ENCODE assay signal across 1 cellular context in the genomic region with DNA sequence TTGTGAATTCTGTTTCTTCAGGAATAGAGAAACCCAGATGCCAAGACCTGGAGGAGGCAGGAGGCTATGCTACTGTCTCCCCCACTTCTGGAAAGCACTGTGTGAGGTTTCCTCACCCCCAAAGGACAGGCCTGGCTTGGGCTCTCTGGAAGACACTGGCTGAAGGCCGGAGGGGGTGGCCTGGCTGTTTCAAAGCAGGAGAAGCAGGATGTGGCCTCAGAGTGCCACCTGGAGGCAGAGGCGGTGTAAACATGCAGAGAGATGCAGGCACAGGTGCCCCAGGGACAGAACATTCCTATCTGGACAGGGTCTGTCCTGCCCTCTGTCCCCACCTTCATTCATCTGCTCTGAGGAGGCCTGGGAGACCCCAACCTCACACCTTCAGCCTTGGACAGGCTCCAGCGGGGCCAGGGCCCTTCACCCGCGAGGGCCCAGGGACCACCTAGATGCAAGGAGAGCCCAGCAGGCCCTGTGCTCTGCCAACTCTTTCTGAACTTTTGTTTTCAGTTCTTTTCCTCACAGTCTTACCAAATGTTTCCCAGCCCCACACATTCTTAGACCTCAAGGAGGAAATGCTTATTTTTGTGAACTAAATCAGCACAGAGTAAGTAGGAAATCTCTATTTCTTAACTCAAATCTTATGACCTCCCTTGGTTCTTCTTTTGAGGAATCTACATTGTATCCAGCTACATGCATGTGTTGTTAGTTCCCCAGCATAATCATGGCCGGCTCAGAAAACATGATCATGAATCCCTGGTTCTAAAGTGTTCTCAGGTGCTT.
TF ChIP-seq lines count a peak whose summit lies in the region.

No MANE protein-coding gene starts in this region.

TF ChIP-seq in HepG2, 621 proteins besides CTCF, POLR2A, EP300 and RAD21 (continued from another document and continues in another):
- TF ChIP-seq, protein P1, sequence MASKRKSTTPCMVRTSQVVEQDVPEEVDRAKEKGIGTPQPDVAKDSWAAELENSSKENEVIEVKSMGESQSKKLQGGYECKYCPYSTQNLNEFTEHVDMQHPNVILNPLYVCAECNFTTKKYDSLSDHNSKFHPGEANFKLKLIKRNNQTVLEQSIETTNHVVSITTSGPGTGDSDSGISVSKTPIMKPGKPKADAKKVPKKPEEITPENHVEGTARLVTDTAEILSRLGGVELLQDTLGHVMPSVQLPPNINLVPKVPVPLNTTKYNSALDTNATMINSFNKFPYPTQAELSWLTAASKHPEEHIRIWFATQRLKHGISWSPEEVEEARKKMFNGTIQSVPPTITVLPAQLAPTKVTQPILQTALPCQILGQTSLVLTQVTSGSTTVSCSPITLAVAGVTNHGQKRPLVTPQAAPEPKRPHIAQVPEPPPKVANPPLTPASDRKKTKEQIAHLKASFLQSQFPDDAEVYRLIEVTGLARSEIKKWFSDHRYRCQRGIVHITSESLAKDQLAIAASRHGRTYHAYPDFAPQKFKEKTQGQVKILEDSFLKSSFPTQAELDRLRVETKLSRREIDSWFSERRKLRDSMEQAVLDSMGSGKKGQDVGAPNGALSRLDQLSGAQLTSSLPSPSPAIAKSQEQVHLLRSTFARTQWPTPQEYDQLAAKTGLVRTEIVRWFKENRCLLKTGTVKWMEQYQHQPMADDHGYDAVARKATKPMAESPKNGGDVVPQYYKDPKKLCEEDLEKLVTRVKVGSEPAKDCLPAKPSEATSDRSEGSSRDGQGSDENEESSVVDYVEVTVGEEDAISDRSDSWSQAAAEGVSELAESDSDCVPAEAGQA (IDR thresholded peaks at IDR 0.05; ENCODE audit: low read depth) = no peak
- TF ChIP-seq, protein P1 (CRISPR knock-in tag; IDR thresholded peaks at IDR 0.05; ENCODE audit: borderline replicate concordance) = no peak
- 0 out of 2 replicates have a peak, but pooled peaks have one; percentile 46 for TF ChIP-seq EED (CRISPR knock-in tag; IDR thresholded peaks at IDR 0.05)
- no peak for TF ChIP-seq NR2F6 (IDR thresholded peaks at IDR 0.05)
- TF ChIP-seq NR2F6 (CRISPR knock-in tag; IDR thresholded peaks at IDR 0.05) = no peak
- TF ChIP-seq TRIM24 (CRISPR knock-in tag; IDR thresholded peaks at IDR 0.05) = no peak
- no peak for TF ChIP-seq IRX3 (CRISPR knock-in tag; IDR thresholded peaks at IDR 0.05; ENCODE audit: borderline replicate concordance, low read depth)
- TF ChIP-seq ZNF101 (CRISPR knock-in tag; IDR thresholded peaks at IDR 0.05; ENCODE audit: borderline replicate concordance, low read depth) = no peak
- TF ChIP-seq, protein P2, sequence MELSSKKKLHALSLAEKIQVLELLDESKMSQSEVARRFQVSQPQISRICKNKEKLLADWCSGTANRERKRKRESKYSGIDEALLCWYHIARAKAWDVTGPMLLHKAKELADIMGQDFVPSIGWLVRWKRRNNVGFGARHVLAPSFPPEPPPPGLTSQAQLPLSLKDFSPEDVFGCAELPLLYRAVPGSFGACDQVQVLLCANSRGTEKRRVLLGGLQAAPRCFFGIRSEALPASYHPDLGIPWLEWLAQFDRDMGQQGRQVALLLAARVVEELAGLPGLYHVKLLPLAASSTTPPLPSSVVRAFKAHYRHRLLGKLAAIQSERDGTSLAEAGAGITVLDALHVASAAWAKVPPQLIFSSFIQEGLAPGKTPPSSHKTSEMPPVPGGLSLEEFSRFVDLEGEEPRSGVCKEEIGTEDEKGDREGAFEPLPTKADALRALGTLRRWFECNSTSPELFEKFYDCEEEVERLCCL (CRISPR knock-in tag; IDR thresholded peaks at IDR 0.05; ENCODE audit: borderline replicate concordance) = no peak
- no peak for TF ChIP-seq ATM (IDR thresholded peaks at IDR 0.05; ENCODE audit: borderline replicate concordance)
- TF ChIP-seq ZNF737 (CRISPR knock-in tag; IDR thresholded peaks at IDR 0.05; ENCODE audit: borderline replicate concordance) = no peak
- no peak for TF ChIP-seq HOXA5 (CRISPR knock-in tag; IDR thresholded peaks at IDR 0.05)
- no peak for TF ChIP-seq NR3C1 (CRISPR knock-in tag; IDR thresholded peaks at IDR 0.05)
- no peak for TF ChIP-seq GLI4 (CRISPR knock-in tag; IDR thresholded peaks at IDR 0.05; ENCODE audit: borderline replicate concordance)
- peak; percentile 49 for TF ChIP-seq IRF2 (CRISPR knock-in tag; IDR thresholded peaks at IDR 0.05)
- TF ChIP-seq, protein P3, sequence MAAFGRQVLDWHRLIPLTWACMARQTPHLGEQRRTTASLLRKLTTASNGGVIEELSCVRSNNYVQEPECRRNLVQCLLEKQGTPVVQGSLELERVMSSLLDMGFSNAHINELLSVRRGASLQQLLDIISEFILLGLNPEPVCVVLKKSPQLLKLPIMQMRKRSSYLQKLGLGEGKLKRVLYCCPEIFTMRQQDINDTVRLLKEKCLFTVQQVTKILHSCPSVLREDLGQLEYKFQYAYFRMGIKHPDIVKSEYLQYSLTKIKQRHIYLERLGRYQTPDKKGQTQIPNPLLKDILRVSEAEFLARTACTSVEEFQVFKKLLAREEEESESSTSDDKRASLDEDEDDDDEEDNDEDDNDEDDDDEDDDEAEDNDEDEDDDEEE (CRISPR knock-in tag; IDR thresholded peaks at IDR 0.05) = no peak
- TF ChIP-seq GTF3A (CRISPR knock-in tag; conservative IDR thresholded peaks at IDR 0.05) = no peak
- no peak for TF ChIP-seq PAX8 (CRISPR knock-in tag; IDR thresholded peaks at IDR 0.05; ENCODE audit: borderline replicate concordance)
- no peak for TF ChIP-seq ZNF230 (CRISPR knock-in tag; IDR thresholded peaks at IDR 0.05)
- TF ChIP-seq ZMYM3 (CRISPR knock-in tag; IDR thresholded peaks at IDR 0.05) = no peak
- TF ChIP-seq ZNF292 (CRISPR knock-in tag; IDR thresholded peaks at IDR 0.05; ENCODE audit: borderline replicate concordance, low read depth) = no peak
- no peak for TF ChIP-seq ZNF264 (CRISPR knock-in tag; IDR thresholded peaks at IDR 0.05)
- peak; percentile 71; the same call in 1 of the 2 replicates for TF ChIP-seq ZNF572 (CRISPR knock-in tag; IDR thresholded peaks at IDR 0.05)
- TF ChIP-seq ZNF761 (CRISPR knock-in tag; conservative IDR thresholded peaks at IDR 0.05) = no peak
- no peak for TF ChIP-seq ZNF564 (CRISPR knock-in tag; IDR thresholded peaks at IDR 0.05)
- TF ChIP-seq, protein P4, sequence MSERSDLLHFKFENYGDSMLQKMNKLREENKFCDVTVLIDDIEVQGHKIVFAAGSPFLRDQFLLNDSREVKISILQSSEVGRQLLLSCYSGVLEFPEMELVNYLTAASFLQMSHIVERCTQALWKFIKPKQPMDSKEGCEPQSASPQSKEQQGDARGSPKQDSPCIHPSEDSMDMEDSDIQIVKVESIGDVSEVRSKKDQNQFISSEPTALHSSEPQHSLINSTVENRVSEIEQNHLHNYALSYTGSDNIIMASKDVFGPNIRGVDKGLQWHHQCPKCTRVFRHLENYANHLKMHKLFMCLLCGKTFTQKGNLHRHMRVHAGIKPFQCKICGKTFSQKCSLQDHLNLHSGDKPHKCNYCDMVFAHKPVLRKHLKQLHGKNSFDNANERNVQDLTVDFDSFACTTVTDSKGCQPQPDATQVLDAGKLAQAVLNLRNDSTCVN (CRISPR knock-in tag; IDR thresholded peaks at IDR 0.05; ENCODE audit: borderline replicate concordance) = 0 out of 2 replicates have a peak, but pooled peaks have one; percentile 51
- TF ChIP-seq, protein P5, sequence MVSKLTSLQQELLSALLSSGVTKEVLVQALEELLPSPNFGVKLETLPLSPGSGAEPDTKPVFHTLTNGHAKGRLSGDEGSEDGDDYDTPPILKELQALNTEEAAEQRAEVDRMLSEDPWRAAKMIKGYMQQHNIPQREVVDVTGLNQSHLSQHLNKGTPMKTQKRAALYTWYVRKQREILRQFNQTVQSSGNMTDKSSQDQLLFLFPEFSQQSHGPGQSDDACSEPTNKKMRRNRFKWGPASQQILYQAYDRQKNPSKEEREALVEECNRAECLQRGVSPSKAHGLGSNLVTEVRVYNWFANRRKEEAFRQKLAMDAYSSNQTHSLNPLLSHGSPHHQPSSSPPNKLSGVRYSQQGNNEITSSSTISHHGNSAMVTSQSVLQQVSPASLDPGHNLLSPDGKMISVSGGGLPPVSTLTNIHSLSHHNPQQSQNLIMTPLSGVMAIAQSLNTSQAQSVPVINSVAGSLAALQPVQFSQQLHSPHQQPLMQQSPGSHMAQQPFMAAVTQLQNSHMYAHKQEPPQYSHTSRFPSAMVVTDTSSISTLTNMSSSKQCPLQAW (CRISPR knock-in tag; IDR thresholded peaks at IDR 0.05) = peak; percentile 27; the same call in 1 of the 2 replicates
- TF ChIP-seq KDM2A (CRISPR knock-in tag; IDR thresholded peaks at IDR 0.05; ENCODE audit: borderline replicate concordance, low read depth) = peak; percentile 56; the same call in 1 of the 2 replicates
- no peak for TF ChIP-seq ZC3H13 (CRISPR knock-in tag; IDR thresholded peaks at IDR 0.05)
- TF ChIP-seq BRD4 (CRISPR knock-in tag; IDR thresholded peaks at IDR 0.05) = no peak
- TF ChIP-seq, protein P6, sequence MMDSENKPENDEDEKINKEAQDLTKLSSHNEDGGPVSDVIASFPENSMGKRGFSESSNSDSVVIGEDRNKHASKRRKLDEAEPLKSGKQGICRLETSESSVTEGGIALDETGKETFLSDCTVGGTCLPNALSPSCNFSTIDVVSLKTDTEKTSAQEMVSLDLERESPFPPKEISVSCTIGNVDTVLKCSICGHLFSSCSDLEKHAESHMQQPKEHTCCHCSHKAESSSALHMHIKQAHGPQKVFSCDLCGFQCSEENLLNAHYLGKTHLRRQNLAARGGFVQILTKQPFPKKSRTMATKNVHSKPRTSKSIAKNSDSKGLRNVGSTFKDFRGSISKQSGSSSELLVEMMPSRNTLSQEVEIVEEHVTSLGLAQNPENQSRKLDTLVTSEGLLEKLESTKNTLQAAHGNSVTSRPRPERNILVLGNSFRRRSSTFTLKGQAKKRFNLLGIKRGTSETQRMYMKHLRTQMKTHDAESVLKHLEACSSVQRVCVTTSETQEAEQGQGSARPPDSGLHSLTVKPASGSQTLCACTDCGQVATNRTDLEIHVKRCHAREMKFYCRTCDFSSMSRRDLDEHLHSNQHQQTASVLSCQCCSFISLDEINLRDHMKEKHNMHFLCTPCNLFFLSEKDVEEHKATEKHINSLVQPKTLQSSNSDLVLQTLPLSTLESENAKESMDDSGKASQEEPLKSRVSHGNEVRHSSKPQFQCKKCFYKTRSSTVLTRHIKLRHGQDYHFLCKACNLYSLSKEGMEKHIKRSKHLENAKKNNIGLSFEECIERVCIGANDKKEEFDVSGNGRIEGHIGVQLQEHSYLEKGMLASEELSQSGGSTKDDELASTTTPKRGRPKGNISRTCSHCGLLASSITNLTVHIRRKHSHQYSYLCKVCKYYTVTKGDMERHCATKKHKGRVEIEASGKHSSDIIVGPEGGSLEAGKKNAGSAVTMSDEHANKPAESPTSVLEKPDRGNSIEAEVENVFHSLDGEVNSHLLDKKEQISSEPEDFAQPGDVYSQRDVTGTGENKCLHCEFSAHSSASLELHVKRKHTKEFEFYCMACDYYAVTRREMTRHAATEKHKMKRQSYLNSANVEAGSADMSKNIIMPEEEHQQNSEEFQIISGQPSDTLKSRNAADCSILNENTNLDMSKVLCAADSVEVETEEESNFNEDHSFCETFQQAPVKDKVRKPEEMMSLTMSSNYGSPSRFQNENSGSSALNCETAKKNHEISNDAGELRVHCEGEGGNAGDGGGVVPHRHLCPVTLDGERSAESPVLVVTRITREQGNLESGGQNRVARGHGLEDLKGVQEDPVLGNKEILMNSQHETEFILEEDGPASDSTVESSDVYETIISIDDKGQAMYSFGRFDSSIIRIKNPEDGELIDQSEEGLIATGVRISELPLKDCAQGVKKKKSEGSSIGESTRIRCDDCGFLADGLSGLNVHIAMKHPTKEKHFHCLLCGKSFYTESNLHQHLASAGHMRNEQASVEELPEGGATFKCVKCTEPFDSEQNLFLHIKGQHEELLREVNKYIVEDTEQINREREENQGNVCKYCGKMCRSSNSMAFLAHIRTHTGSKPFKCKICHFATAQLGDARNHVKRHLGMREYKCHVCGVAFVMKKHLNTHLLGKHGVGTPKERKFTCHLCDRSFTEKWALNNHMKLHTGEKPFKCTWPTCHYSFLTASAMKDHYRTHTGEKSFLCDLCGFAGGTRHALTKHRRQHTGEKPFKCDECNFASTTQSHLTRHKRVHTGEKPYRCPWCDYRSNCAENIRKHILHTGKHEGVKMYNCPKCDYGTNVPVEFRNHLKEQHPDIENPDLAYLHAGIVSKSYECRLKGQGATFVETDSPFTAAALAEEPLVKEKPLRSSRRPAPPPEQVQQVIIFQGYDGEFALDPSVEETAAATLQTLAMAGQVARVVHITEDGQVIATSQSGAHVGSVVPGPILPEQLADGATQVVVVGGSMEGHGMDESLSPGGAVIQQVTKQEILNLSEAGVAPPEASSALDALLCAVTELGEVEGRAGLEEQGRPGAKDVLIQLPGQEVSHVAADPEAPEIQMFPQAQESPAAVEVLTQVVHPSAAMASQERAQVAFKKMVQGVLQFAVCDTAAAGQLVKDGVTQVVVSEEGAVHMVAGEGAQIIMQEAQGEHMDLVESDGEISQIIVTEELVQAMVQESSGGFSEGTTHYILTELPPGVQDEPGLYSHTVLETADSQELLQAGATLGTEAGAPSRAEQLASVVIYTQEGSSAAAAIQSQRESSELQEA (CRISPR knock-in tag; IDR thresholded peaks at IDR 0.05; ENCODE audit: not compliant biosample characterization) = no peak
- no peak for TF ChIP-seq ZNF552 (CRISPR knock-in tag; IDR thresholded peaks at IDR 0.05; ENCODE audit: borderline replicate concordance)
- TF ChIP-seq, protein P7, sequence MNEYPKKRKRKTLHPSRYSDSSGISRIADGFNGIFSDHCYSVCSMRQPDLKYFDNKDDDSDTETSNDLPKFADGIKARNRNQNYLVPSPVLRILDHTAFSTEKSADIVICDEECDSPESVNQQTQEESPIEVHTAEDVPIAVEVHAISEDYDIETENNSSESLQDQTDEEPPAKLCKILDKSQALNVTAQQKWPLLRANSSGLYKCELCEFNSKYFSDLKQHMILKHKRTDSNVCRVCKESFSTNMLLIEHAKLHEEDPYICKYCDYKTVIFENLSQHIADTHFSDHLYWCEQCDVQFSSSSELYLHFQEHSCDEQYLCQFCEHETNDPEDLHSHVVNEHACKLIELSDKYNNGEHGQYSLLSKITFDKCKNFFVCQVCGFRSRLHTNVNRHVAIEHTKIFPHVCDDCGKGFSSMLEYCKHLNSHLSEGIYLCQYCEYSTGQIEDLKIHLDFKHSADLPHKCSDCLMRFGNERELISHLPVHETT (CRISPR knock-in tag; conservative IDR thresholded peaks at IDR 0.05) = no peak
- TF ChIP-seq ZNF510 (CRISPR knock-in tag; IDR thresholded peaks at IDR 0.05; ENCODE audit: low read depth) = no peak
- TF ChIP-seq KLF9 (CRISPR knock-in tag; IDR thresholded peaks at IDR 0.05; ENCODE audit: low read depth) = no peak
- no peak for TF ChIP-seq NR1H2 (CRISPR knock-in tag; IDR thresholded peaks at IDR 0.05; ENCODE audit: borderline replicate concordance, low read depth)
- TF ChIP-seq MXI1 (IDR thresholded peaks at IDR 0.05; ENCODE audit: borderline replicate concordance, low read depth, low read length) = no peak
